In genomic region chr7:135509589-135509838, GRCh38 we compare ENCODE assay signal across 8 cellular contexts. TPM values are rescaled to one million over a fixed set of nuclear protein-coding genes. Genes with fewer than 3 reads are reported as not detected.
A peak's percentile ranks its signal among the peaks of the same experiment; 100 is the strongest.
DNase-seq lines count a peak whose midpoint lies in the region; ATAC-seq, FAIRE-seq and TF ChIP-seq lines count a peak whose summit lies in the region.

No MANE protein-coding gene starts in this region.

- H3K79me2 ChIP-seq in HepG2 (ENCODE audit: insufficient read depth, low read length) = peaks cover 51% of the 10 kb centered on the region

- TF ChIP-seq POLR2A in HepG2 (IDR thresholded peaks at IDR 0.05; ENCODE audit: insufficient read depth in 1 of 2, low read depth in 2 of 2, low read length in 2 of 2) (no peak), uterus (IDR thresholded peaks at IDR 0.05) (no peak)

- no peak for ATAC-seq in heart right ventricle
- ATAC-seq in Right ventricle myocardium superior (ENCODE audit: poor library complexity) = no peak
- no peak for ATAC-seq in HepG2
- ATAC-seq in HG03460 (IDR thresholded peaks at IDR 0.05; ENCODE audit: unreplicated experiment) = no peak
- no peak for ATAC-seq in GM18517 (IDR thresholded peaks at IDR 0.05; ENCODE audit: unreplicated experiment)

- CTCF ChIA-PET in HepG2 (lab: Yijun Ruan, JAX; ENCODE audit: low intra/inter-chr PET ratio, low total read pairs) = interaction anchor here (0.8 kb wide), 1 partner anchor 94 kb away, joined by 3 read pairs; no protein-coding TSS in a partner anchor

- DNase-seq in heart right ventricle = no peak
- no peak for DNase-seq in Right ventricle myocardium superior
- no peak for DNase-seq in astrocyte of the spinal cord (ENCODE audit: low read depth, low spot score)
- DNase-seq in HepG2 (ENCODE audit: low spot score) = no peak
- DNase-seq in uterus = peak in 1 of 2 donors; percentile 14
- no peak for DNase-seq in NCI-H146 treated with DMSO at 0.1 percent for 48 hours (lab: John Stamatoyannopoulos, UW; ENCODE audit: unreplicated experiment)

- H3K9me3 ChIP-seq in heart right ventricle (no peaks in the 10 kb centered on the region), HepG2 (ENCODE audit: low read length) (no peaks in the 10 kb centered on the region), uterus (no peaks in the 10 kb centered on the region)

- no peak for TF ChIP-seq RAD21 in HepG2 (CRISPR knock-in tag; IDR thresholded peaks at IDR 0.05)

- BruUV-seq in HepG2 (replicated peaks; lab: Mats Ljungman, UMichigan) = no TSS peak

- peak overlapping the region; percentile 92 for H2AFZ ChIP-seq in HepG2 (ENCODE audit: low read length)

- H3K27me3 ChIP-seq in heart right ventricle (no peaks in the 10 kb centered on the region), HepG2 (ENCODE audit: control insufficient read depth in 1 of 2, insufficient read depth in 2 of 2, low read length in 2 of 2) (no peaks in the 10 kb centered on the region; a peak in 1 of 5 replicates), uterus (no peaks in the 10 kb centered on the region)

- TF ChIP-seq CTCF in heart right ventricle (IDR thresholded peaks at IDR 0.05) = no peak
- TF ChIP-seq CTCF in astrocyte of the spinal cord (IDR thresholded peaks at IDR 0.05; ENCODE audit: low read depth, low read length) = no peak
- no peak for TF ChIP-seq CTCF in HepG2 (CRISPR knock-in tag; IDR thresholded peaks at IDR 0.05)
- TF ChIP-seq CTCF in uterus (IDR thresholded peaks at IDR 0.05) = no peak

- peaks cover 8% of the 10 kb centered on the region for H4K20me1 ChIP-seq in HepG2 (ENCODE audit: insufficient read depth, low read length)

- no peak for FAIRE-seq in HepG2 (lab: Jason Lieb, UNC)

- peak overlapping the region; percentile 77 for H3K4me2 ChIP-seq in HepG2 (ENCODE audit: low read depth, low read length)

- in situ Hi-C loops in astrocyte of the spinal cord (cut with HindIII; ENCODE audit: low sequenced_read_pairs) = no loop called here
- in situ Hi-C loops in HepG2 (cut with HindIII; ENCODE audit: extremely low pct_ligation_motif_present, low pct_unique_long_range_greater_than_20kb) = no loop called here

- peak overlapping the region; percentile 93 for H3K9ac ChIP-seq in HepG2 (ENCODE audit: insufficient read depth, low read depth, low read length)

- TF ChIP-seq EP300 in HepG2 (IDR thresholded peaks at IDR 0.05; ENCODE audit: low read depth in 2 of 2, low read length in 2 of 2) (no peak), HepG2 (CRISPR knock-in tag; IDR thresholded peaks at IDR 0.05; ENCODE audit: borderline replicate concordance) (no peak)

- POLR2A ChIA-PET in HepG2 (lab: Yijun Ruan, JAX) = no interaction called here

- peak overlapping the region; percentile 64 to 96 (median 93) for H3K27ac ChIP-seq in heart right ventricle
- H3K27ac ChIP-seq in HepG2 (ENCODE audit: extremely low read length, insufficient read depth, low read length) = peak overlapping the region; percentile 92
- peak overlapping the region; percentile 88 to 94 for H3K27ac ChIP-seq in uterus

- H3K4me1 ChIP-seq in heart right ventricle (peaks cover 0 to 38% (median 27%) of the 10 kb centered on the region in 9 donors), HepG2 (ENCODE audit: insufficient read depth, low read length) (peaks cover 31% of the 10 kb centered on the region), uterus (peaks cover 0 to 9% of the 10 kb centered on the region in 2 donors)

- H3K36me3 ChIP-seq in heart right ventricle (no peaks in the 10 kb centered on the region), HepG2 (replicated peaks in 1 of 2; ENCODE audit: control insufficient read depth in 1 of 2, insufficient read depth in 2 of 2, low read length in 2 of 2) (0 out of 5 replicates have a peak, but pooled peaks cover 0 to 3% of the 10 kb centered on the region in 2 experiments), uterus (no peaks in the 10 kb centered on the region)

- WGBS in heart right ventricle, 2 donors = 0 to 1% methylated on average over 13 to 14 of the region's 14 CpGs
- under 1% methylated on average over 14 of the region's 14 CpGs for WGBS in HepG2 (ENCODE audit: low lambda C conversion rate)

- intact Hi-C loops in heart right ventricle (cut with DNase I) = loop anchor here in 2 of 10 donors (2.0 to 10.0 kb wide), 2 partner anchors 95 to 227 kb away; no protein-coding TSS in a partner anchor
- intact Hi-C loops in Right ventricle myocardium superior (cut with DNase I) = no loop called here
- intact Hi-C loops in HepG2 (cut with micrococcal nuclease; ENCODE audit: unreplicated experiment) = loop anchor here (2.0 to 10.0 kb wide), 3 partner anchors 95 to 1525 kb away; no protein-coding TSS in a partner anchor
- intact Hi-C loops in uterus (cut with DNase I; ENCODE audit: low total_unique reads) = no loop called here

- peak overlapping the region; percentile 66 to 86 (median 80) for H3K4me3 ChIP-seq in heart right ventricle
- peak overlapping the region; percentile 89 for H3K4me3 ChIP-seq in astrocyte of the spinal cord (ENCODE audit: low read depth, low read length)
- peak overlapping the region; percentile 82 to 92 (median 84) for H3K4me3 ChIP-seq in HepG2 (replicated peaks in 1 of 3; ENCODE audit: insufficient read depth in 1 of 3, low read depth in 2 of 3, low read length in 3 of 3)
- peak overlapping the region; percentile 61 to 83 for H3K4me3 ChIP-seq in uterus

TF ChIP-seq in HepG2, 621 proteins besides CTCF, POLR2A, EP300 and RAD21 (continues in another document):
- TF ChIP-seq ZNF263 (CRISPR knock-in tag; IDR thresholded peaks at IDR 0.05) (no peak), ZNF329 (CRISPR knock-in tag; IDR thresholded peaks at IDR 0.05; ENCODE audit: low read depth) (0 out of 2 replicates have a peak, but pooled peaks have one; percentile 46), ATF7-NPFF (CRISPR knock-in tag; IDR thresholded peaks at IDR 0.05; ENCODE audit: low read depth) (no peak), PCBP1 (IDR thresholded peaks at IDR 0.05; ENCODE audit: borderline replicate concordance, low read depth, low read length) (no peak), ZNF703 (CRISPR knock-in tag; IDR thresholded peaks at IDR 0.05; ENCODE audit: borderline replicate concordance) (0 out of 2 replicates have a peak, but pooled peaks have one; percentile 50)

RNA-seq across cellular contexts. Expression of gene CNOT4, which starts 0.4 kb away (rescaled TPM):
- total RNA-seq in heart right ventricle = 10 to 100 TPM; 24.4 to 31.7 (median 27.8) TPM
- 10 to 100 TPM in 1 of 2 donors, 1 to 10 TPM in 1; 5.2 to 15.8 TPM for polyA plus RNA-seq in heart right ventricle
- total RNA-seq in Right ventricle myocardium superior = 26.7 TPM
- 7.4 and 11.5 TPM in 2 replicates for total RNA-seq in HepG2 (2016; rRNA removed; fragmentation: Illumina TruSeq; extraction: Trizol)
- 2.7 and 3.3 TPM in 2 replicates for total RNA-seq in HepG2 (2016; cell fraction: cytosol; rRNA removed; fragmentation: Illumina TruSeq; extraction: Trizol; ENCODE audit: low read depth)
- total RNA-seq in HepG2 (2016; cell fraction: insoluble cytoplasmic fraction; rRNA removed; fragmentation: Illumina TruSeq; extraction: Trizol) = 6.5 and 9.3 TPM in 2 replicates
- 6.5 and 6.8 TPM in 2 replicates for total RNA-seq in HepG2 (2016; cell fraction: membrane; rRNA removed; fragmentation: Illumina TruSeq; extraction: Trizol)
- 15.9 and 18.5 TPM in 2 replicates for total RNA-seq in HepG2 (2016; cell fraction: nucleus; rRNA removed; fragmentation: Illumina TruSeq; extraction: Trizol)
- 7.6 and 8.4 TPM in 2 replicates for polyA plus RNA-seq in HepG2 (2011; rRNA removed)
- 4.1 and 5.8 TPM in 2 replicates for polyA plus RNA-seq in HepG2 (2011; cell fraction: cytosol; rRNA removed)
- 6.9 and 7.2 TPM in 2 replicates for polyA plus RNA-seq in HepG2 (2011; cell fraction: nucleus; rRNA removed)
- 6.3 and 7.7 TPM in 2 replicates for polyA plus RNA-seq in HepG2 (2012)
- polyA plus RNA-seq in HepG2 (2016; cell fraction: cytosol; fragmentation: Illumina TruSeq; extraction: Trizol; ENCODE audit: low read depth) = 1.2 and 1.4 TPM in 2 replicates
- 9.6 and 10.8 TPM in 2 replicates for polyA plus RNA-seq in HepG2 (2016; cell fraction: insoluble cytoplasmic fraction; fragmentation: Illumina TruSeq; extraction: Trizol; ENCODE audit: low read depth)
- 2.7 and 3.8 TPM in 2 replicates for polyA plus RNA-seq in HepG2 (2016; cell fraction: membrane; fragmentation: Illumina TruSeq; extraction: Trizol; ENCODE audit: low read depth)
- polyA plus RNA-seq in HepG2 (2016; cell fraction: nucleus; fragmentation: Illumina TruSeq; extraction: Trizol; ENCODE audit: insufficient read depth, low read depth) = 9.5 and 10.3 TPM in 2 replicates
- 16.7 and 23.5 TPM in 2 replicates for polyA minus RNA-seq in HepG2 (2011; rRNA and poly(A)+ RNA removed; ENCODE audit: low replicate concordance)
- polyA minus RNA-seq in HepG2 (2011; cell fraction: cytosol; rRNA and poly(A)+ RNA removed) = 7.1 and 8.0 TPM in 2 replicates
- 43.4 and 52.3 TPM in 2 replicates for polyA minus RNA-seq in HepG2 (2011; cell fraction: nucleus; rRNA and poly(A)+ RNA removed)
- total RNA-seq in uterus = 10 to 100 TPM; 13.2 to 35.6 (median 20.6) TPM

RNA-seq across cellular contexts. Expression of gene NUP205, which starts 48.2 kb away (rescaled TPM):
- total RNA-seq in heart right ventricle (10 to 100 TPM; 11.6 to 20.6 (median 14.1) TPM), Right ventricle myocardium superior (13.0 TPM), HepG2 (2016; rRNA removed; fragmentation: Illumina TruSeq; extraction: Trizol) (87.2 and 123 TPM in 2 replicates), uterus (10 to 100 TPM; 21.0 to 65.9 (median 47.6) TPM)
- polyA plus RNA-seq in heart right ventricle (10 to 100 TPM; 13.7 to 23.6 TPM), HepG2 (2011; rRNA removed) (31.2 and 46.2 TPM in 2 replicates)
- total RNA-seq in HepG2 (2016; cell fraction: cytosol; rRNA removed; fragmentation: Illumina TruSeq; extraction: Trizol; ENCODE audit: low read depth) = 17.6 and 18.9 TPM in 2 replicates
- 87.4 and 114 TPM in 2 replicates for total RNA-seq in HepG2 (2016; cell fraction: insoluble cytoplasmic fraction; rRNA removed; fragmentation: Illumina TruSeq; extraction: Trizol)
- total RNA-seq in HepG2 (2016; cell fraction: membrane; rRNA removed; fragmentation: Illumina TruSeq; extraction: Trizol) = 27.1 and 31.8 TPM in 2 replicates
- total RNA-seq in HepG2 (2016; cell fraction: nucleus; rRNA removed; fragmentation: Illumina TruSeq; extraction: Trizol) = 81.3 and 84.2 TPM in 2 replicates
- 25.5 and 29.0 TPM in 2 replicates for polyA plus RNA-seq in HepG2 (2011; cell fraction: cytosol; rRNA removed)
- polyA plus RNA-seq in HepG2 (2011; cell fraction: nucleus; rRNA removed) = 31.8 and 35.5 TPM in 2 replicates
- polyA plus RNA-seq in HepG2 (2012) = 23.8 and 29.2 TPM in 2 replicates
- 3.5 and 3.6 TPM in 2 replicates for polyA plus RNA-seq in HepG2 (2016; cell fraction: cytosol; fragmentation: Illumina TruSeq; extraction: Trizol; ENCODE audit: low read depth)
- polyA plus RNA-seq in HepG2 (2016; cell fraction: insoluble cytoplasmic fraction; fragmentation: Illumina TruSeq; extraction: Trizol; ENCODE audit: low read depth) = 76.0 and 81.2 TPM in 2 replicates
- polyA plus RNA-seq in HepG2 (2016; cell fraction: membrane; fragmentation: Illumina TruSeq; extraction: Trizol; ENCODE audit: low read depth) = 9.6 and 11.5 TPM in 2 replicates
- polyA plus RNA-seq in HepG2 (2016; cell fraction: nucleus; fragmentation: Illumina TruSeq; extraction: Trizol; ENCODE audit: insufficient read depth, low read depth) = 94.6 and 95.0 TPM in 2 replicates
- polyA minus RNA-seq in HepG2 (2011; rRNA and poly(A)+ RNA removed; ENCODE audit: low replicate concordance) = 55.5 and 185 TPM in 2 replicates
- polyA minus RNA-seq in HepG2 (2011; cell fraction: cytosol; rRNA and poly(A)+ RNA removed) = 36.1 and 39.6 TPM in 2 replicates
- polyA minus RNA-seq in HepG2 (2011; cell fraction: nucleus; rRNA and poly(A)+ RNA removed) = 59.9 and 64.2 TPM in 2 replicates
